15 cellular contexts compared by ENCODE assay signal in genomic region chr5:17020586-17021362, GRCh38.
DNase-seq lines count a peak whose midpoint lies in the region; ATAC-seq and TF ChIP-seq lines count a peak whose summit lies in the region.
"Had no signal": no experiment of that assay in that cellular context is flagged by ENCODE, and none has a peak within 500 bp of the region (broad histone marks: within the 10 kb centered on the region; RNA-seq: fewer than 3 reads in every experiment).

No MANE protein-coding gene starts in this region.

- BruUV-seq in mammary epithelial cell (replicated peaks; lab: Mats Ljungman, UMichigan) = no TSS peak

- H3K4me2 ChIP-seq in mammary epithelial cell (ENCODE audit: insufficient read depth, low read depth, low read length) = peak overlapping the region; percentile 48

- no peaks in the 10 kb centered on the region for H3K79me2 ChIP-seq in mammary epithelial cell (ENCODE audit: insufficient read depth, low read length)

- no peak overlapping the region for H3K9ac ChIP-seq in mammary epithelial cell (ENCODE audit: insufficient read depth, low read length)

- no peak overlapping the region for H3K27ac ChIP-seq in right cardiac atrium (ENCODE audit: low read length)
- H3K27ac ChIP-seq in mammary epithelial cell (ENCODE audit: insufficient read depth, low read depth, low read length) = no peak overlapping the region
- H3K27ac ChIP-seq in mesodermal cell (ENCODE audit: low read depth, low read length, severe bottlenecking) = peak overlapping the region; percentile 43
- peak overlapping the region; percentile 5 for H3K27ac ChIP-seq in vagina

- H3K9me3 ChIP-seq in right cardiac atrium (ENCODE audit: control insufficient read depth, low read length) = peaks cover 2% of the 10 kb centered on the region
- no peaks in the 10 kb centered on the region for H3K9me3 ChIP-seq in mammary epithelial cell (replicated peaks; ENCODE audit: insufficient read depth, low read length)
- H3K9me3 ChIP-seq in mesodermal cell (ENCODE audit: control insufficient read depth, low read length) = no peaks in the 10 kb centered on the region
- no peaks in the 10 kb centered on the region for H3K9me3 ChIP-seq in vagina
- H3K9me3 ChIP-seq: ovary had no signal

- intact Hi-C loops in right cardiac atrium (cut with DNase I) (no loop called here), cardiac septum (cut with DNase I) (no loop called here), mammary epithelial cell (cut with micrococcal nuclease) (no loop called here), vagina (cut with DNase I) (no loop called here)

- TF ChIP-seq CTCF in mammary epithelial cell (conservative IDR thresholded peaks at IDR 0.05 in 1 of 2, IDR thresholded peaks at IDR 0.05 in 1 of 2; ENCODE audit: extremely low read depth in 1 of 2, insufficient read depth in 1 of 2, low read depth in 1 of 2, low read length in 2 of 2) (no peak), vagina (IDR thresholded peaks at IDR 0.05) (no peak)

- no peaks in the 10 kb centered on the region for H3K4me1 ChIP-seq in right cardiac atrium (ENCODE audit: control insufficient read depth, insufficient read depth, low read length)
- peaks cover 18% of the 10 kb centered on the region for H3K4me1 ChIP-seq in mammary epithelial cell (ENCODE audit: insufficient read depth, low read length)
- peaks cover 38% of the 10 kb centered on the region for H3K4me1 ChIP-seq in mesodermal cell (ENCODE audit: control insufficient read depth, insufficient read depth, low read length, poor library complexity, severe bottlenecking)
- H3K4me1 ChIP-seq in vagina = no peaks in the 10 kb centered on the region

- H3K27me3 ChIP-seq in right cardiac atrium (ENCODE audit: control insufficient read depth, insufficient read depth) (no peaks in the 10 kb centered on the region), mammary epithelial cell (ENCODE audit: insufficient read depth, low read length) (no peaks in the 10 kb centered on the region), vagina (no peaks in the 10 kb centered on the region)
- H3K27me3 ChIP-seq: ovary had no signal

- DNase-seq in right cardiac atrium (no peak), cardiac septum (ENCODE audit: low spot score) (no peak), mammary epithelial cell (no peak), vagina (ENCODE audit: extremely low spot score in 2 of 2) (no peak), NCI-H1105 treated with DMSO at 0.1 percent for 48 hours (lab: John Stamatoyannopoulos, UW) (no peak), NCI-H82 (lab: John Stamatoyannopoulos, UW) (no peak)
- DNase-seq: activated CD4-positive, alpha-beta T cell treated with anti-CD3 and anti-CD28 coated beads, Interleukin-2, amount 50 U/mL, for 48 hours; activated T-cell treated with anti-CD3 and anti-CD28 coated beads, Interleukin-2, amount 50 U/mL, for 24 hours; immature natural killer cell; NCI-H1417 treated with DMSO at 0.1 percent for 48 hours; ovary; stimulated activated naive CD4-positive, alpha-beta T cell had no signal

- WGBS in right cardiac atrium = 61% methylated on average over 5 of the region's 5 CpGs
- 77% methylated on average over 5 of the region's 5 CpGs for WGBS in mammary epithelial cell (ENCODE audit: low coverage, missing lambda C conversion rate)
- 93 to 98% methylated on average over 4 to 5 of the region's 5 CpGs for WGBS in mesodermal cell (ENCODE audit: insufficient coverage in 2 of 2), 2 experiments

- H3K4me3 ChIP-seq in right cardiac atrium (ENCODE audit: low read length) = peak overlapping the region; percentile 16
- no peak overlapping the region for H3K4me3 ChIP-seq in mammary epithelial cell (replicated peaks in 1 of 3; ENCODE audit: insufficient read depth in 1 of 3, low read depth in 2 of 3, low read length in 3 of 3)
- H3K4me3 ChIP-seq in mesodermal cell (ENCODE audit: extremely low read depth, insufficient read depth, low read length, poor library complexity, severe bottlenecking) = no peak overlapping the region
- H3K4me3 ChIP-seq in vagina = no peak overlapping the region
- H3K4me3 ChIP-seq: K562, ovary had no signal

- in situ Hi-C loops in mammary epithelial cell (cut with MboI; ENCODE audit: low sequenced_read_pairs in 2 of 2) = no loop called here

- no peak for TF ChIP-seq POLR2A in vagina (IDR thresholded peaks at IDR 0.05)

- no peaks in the 10 kb centered on the region for H4K20me1 ChIP-seq in mammary epithelial cell (ENCODE audit: insufficient read depth, low read length)

- CTCF ChIA-PET in mammary epithelial cell (lab: Charles Lee; ENCODE audit: low non-redundant PET) = no interaction called here

- ATAC-seq in right cardiac atrium = no peak
- no peak for ATAC-seq in HG02852 (IDR thresholded peaks at IDR 0.05; ENCODE audit: unreplicated experiment)
- ATAC-seq: K562 had no signal

- H2AFZ ChIP-seq in mammary epithelial cell (ENCODE audit: low read depth, low read length) = peak overlapping the region; percentile 63

- H3K36me3 ChIP-seq in mammary epithelial cell (ENCODE audit: insufficient read depth, low read length) (no peaks in the 10 kb centered on the region), mesodermal cell (ENCODE audit: control insufficient read depth, insufficient read depth, low read length) (no peaks in the 10 kb centered on the region), vagina (no peaks in the 10 kb centered on the region)
- H3K36me3 ChIP-seq: ovary had no signal

- dilution Hi-C loops in mammary epithelial cell (cut with HindIII; ENCODE audit: low sequenced_read_pairs) = no loop called here

Comparison
In these comparisons a context has a peak if more than half of its experiments do, and no peak if none do; other contexts are left out.
1. H3K27ac ChIP-seq: peak in mesodermal cell (single experiment) and vagina (single experiment); none in right cardiac atrium (single experiment) and mammary epithelial cell (single experiment).